In the genomic region with DNA sequence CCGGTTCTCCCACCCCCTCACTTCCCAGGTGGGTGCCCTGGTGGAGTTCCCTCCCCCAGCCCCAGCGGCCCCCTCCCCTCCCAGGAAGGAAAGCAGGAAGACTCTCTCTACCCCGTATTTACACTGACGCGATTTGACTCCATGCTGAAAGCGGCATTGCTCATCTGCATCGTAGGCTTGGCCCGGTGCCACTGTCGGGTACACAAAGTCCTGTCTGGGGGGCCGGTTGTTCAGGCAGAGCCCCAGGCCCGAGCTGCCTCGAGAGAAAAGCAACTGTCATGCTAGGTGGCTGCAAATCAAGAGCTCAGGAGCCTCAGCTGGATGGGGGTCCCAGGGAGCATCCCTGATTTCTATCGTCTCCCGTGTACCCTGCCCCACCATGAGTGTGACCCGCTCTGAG, we compare ENCODE assay signal across 21 cellular contexts. TPM values are rescaled to one million over a fixed set of nuclear protein-coding genes. Genes with fewer than 3 reads are reported as not detected.
DNase-seq lines count a peak whose midpoint lies in the region; ATAC-seq and TF ChIP-seq lines count a peak whose summit lies in the region.
"Had no signal": no experiment of that assay in that cellular context is flagged by ENCODE, and none has a peak within 500 bp of the region (broad histone marks: within the 10 kb centered on the region; RNA-seq: fewer than 3 reads in every experiment).

No MANE protein-coding gene starts in this region.

- DNase-seq in Right ventricle myocardium inferior (ENCODE audit: missing footprints) (peak; percentile 65), left ventricle myocardium superior (no peak), suprapubic skin (ENCODE audit: low spot score in 2 of 2) (no peak), epidermal melanocyte (ENCODE audit: insufficient read length, low spot score) (no peak)
- DNase-seq: 8988T; C1 segment of cervical spinal cord; Calu3; CD4-positive, alpha-beta memory T cell; COR-L47; DMS53; DMS79 treated with DMSO at 0.1 percent for 48 hours; GF-D8; H9 had no signal

- TF ChIP-seq POLR2A in suprapubic skin (IDR thresholded peaks at IDR 0.05): no peak

- H3K4me2 ChIP-seq in BLaER1: peak overlapping the region; percentile 90
- H3K4me2 ChIP-seq: GM23338 had no signal

- peaks cover 21% of the 10 kb centered on the region for H4K20me1 ChIP-seq in BLaER1

- no peak for TF ChIP-seq EP300 in suprapubic skin (IDR thresholded peaks at IDR 0.05)

- peaks cover 62% of the 10 kb centered on the region for H3K36me3 ChIP-seq in BLaER1
- peaks cover 24% of the 10 kb centered on the region for H3K36me3 ChIP-seq in suprapubic skin

- H3K27ac ChIP-seq in BLaER1 (peak overlapping the region; percentile 74), suprapubic skin (peak overlapping the region; percentile 2)

- peaks cover 64% of the 10 kb centered on the region for H3K4me1 ChIP-seq in BLaER1
- H3K4me1 ChIP-seq in suprapubic skin: peaks cover 27% of the 10 kb centered on the region

- peak overlapping the region; percentile 22; the same call in 1 of the 2 replicates for H3K4me3 ChIP-seq in BLaER1
- H3K4me3 ChIP-seq in suprapubic skin: no peak overlapping the region
- H3K4me3 ChIP-seq: GM23338 had no signal

- H3K9me3 ChIP-seq in BLaER1 (peaks cover 10% of the 10 kb centered on the region), suprapubic skin (no peaks in the 10 kb centered on the region)

- 82% methylated on average over 5 of the region's 15 CpGs for WGBS in suprapubic skin

- ATAC-seq in Right ventricle myocardium inferior (no peak), left ventricle myocardium superior (no peak), HG02938 (IDR thresholded peaks at IDR 0.05; ENCODE audit: unreplicated experiment) (no peak)
- ATAC-seq: GM23338, HCT116 had no signal

- TF ChIP-seq CTCF in suprapubic skin (IDR thresholded peaks at IDR 0.05): no peak

- intact Hi-C loops in Right ventricle myocardium inferior (cut with DNase I) (no loop called here), left ventricle myocardium superior (cut with micrococcal nuclease) (no loop called here)

- no peak overlapping the region for H3K9ac ChIP-seq in BLaER1

- H3K27me3 ChIP-seq in BLaER1 (no peaks in the 10 kb centered on the region), suprapubic skin (no peaks in the 10 kb centered on the region)

RNA-seq across cellular contexts. Expression of gene ADAMTS10, which starts 14.9 kb away (rescaled TPM):
- 10.0 TPM for total RNA-seq in Right ventricle myocardium inferior
- total RNA-seq in left ventricle myocardium superior: 10.0 TPM
- 10 to 100 TPM in 1 of 4 donors, 1 to 10 TPM in 3; 1.8 to 39.6 (median 6.2) TPM for total RNA-seq in suprapubic skin
- total RNA-seq: Calu3 had no signal

RNA-seq across cellular contexts. Expression of gene MYO1F, which starts 18.4 kb away (rescaled TPM):
- total RNA-seq in Right ventricle myocardium inferior (9.3 TPM), left ventricle myocardium superior (8.0 TPM), suprapubic skin (10 to 100 TPM in 1 of 4 donors, 1 to 10 TPM in 3; 3.2 to 14.6 (median 3.3) TPM)
- total RNA-seq: Calu3, Daoy, G401 had no signal

RNA-seq across cellular contexts. Expression of gene NFILZ, which starts 34.8 kb away (rescaled TPM):
- total RNA-seq in Right ventricle myocardium inferior: not detected
- not detected for total RNA-seq in left ventricle myocardium superior
- total RNA-seq in suprapubic skin: not detected
- total RNA-seq: B cell; Calu3; CD4-positive, alpha-beta memory T cell; Daoy; G401; GM23338; H4; H9 had no signal
